In genomic region chr6:127301199-127301700, GRCh38 we compare ENCODE assay signal across 22 cellular contexts. TPM values are rescaled to one million over a fixed set of nuclear protein-coding genes. Genes with fewer than 3 reads are reported as not detected.
DNase-seq lines count a peak whose midpoint lies in the region; ATAC-seq and TF ChIP-seq lines count a peak whose summit lies in the region.
"Had no signal": no experiment of that assay in that cellular context is flagged by ENCODE, and none has a peak within 500 bp of the region (broad histone marks: within the 10 kb centered on the region; RNA-seq: fewer than 3 reads in every experiment).

No MANE protein-coding gene starts in this region.

- peaks cover 29% of the 10 kb centered on the region for H3K4me1 Mint-ChIP-seq in activated CD4-positive, alpha-beta memory T cell treated with anti-CD3 and anti-CD28 coated beads for 36 hours (ENCODE audit: low read depth)
- peaks cover 7% of the 10 kb centered on the region for H3K4me1 Mint-ChIP-seq in activated CD4-positive, alpha-beta memory T cell treated with anti-CD3 and anti-CD28 coated beads, Interleukin-2, amount 10 ng/mL, durations not matched to agents 7 days and 5 days
- peaks cover 11 to 36% of the 10 kb centered on the region in 2 donors for H3K4me1 Mint-ChIP-seq in stimulated activated naive B cell treated with anti-CD40 and anti-IgM and Interleukin-4, amounts not matched to agents 10 μg/mL and 1 μg/mL and 100 μg/mL, for 72 hours

- H2AFZ ChIP-seq in SK-N-SH (ENCODE audit: low read depth): no peak overlapping the region

- TF ChIP-seq RAD21 in SK-N-SH (IDR thresholded peaks at IDR 0.05; ENCODE audit: low read length): no peak

- DNase-seq in activated CD4-positive, alpha-beta memory T cell treated with anti-CD3 and anti-CD28 coated beads for 36 hours: no peak
- no peak for DNase-seq in activated CD4-positive, alpha-beta memory T cell treated with anti-CD3 and anti-CD28 coated beads, Interleukin-2, amount 10 ng/mL, durations not matched to agents 7 days and 5 days
- no peak for DNase-seq in SK-N-SH
- peak; percentile 23 for DNase-seq in fibroblast of peridontal ligament (ENCODE audit: extremely low read depth)
- no peak for DNase-seq in stimulated activated naive B cell treated with anti-CD40 and anti-IgM and Interleukin-4, amounts not matched to agents 10 μg/mL and 1 μg/mL and 100 μg/mL, for 72 hours
- DNase-seq in anterior cingulate cortex (lab: John Stamatoyannopoulos, UW): no peak
- no peak for DNase-seq in NCI-H2196 (lab: John Stamatoyannopoulos, UW; ENCODE audit: unreplicated experiment)
- DNase-seq: ACHN; activated CD4-positive, CD25-positive, alpha-beta regulatory T cell treated with anti-CD3 and anti-CD28 coated beads, Interleukin-2, amount 50 U/mL, for 72 hours; activated CD8-positive, alpha-beta memory T cell treated with anti-CD3 and anti-CD28 coated beads, Interleukin-2, amount 50 U/mL, for 48 hours; Caco-2; gastrocnemius medialis; naive thymus-derived CD4-positive, alpha-beta T cell; NCI-H1694 treated with DMSO at 0.1 percent for 48 hours; NCI-H510A; psoas muscle; SHP77; stimulated activated naive CD8-positive, alpha-beta T cell treated with anti-CD3 and anti-CD28 coated beads, Interleukin-15, Interleukin-2, amounts not matched to agents 100 U/mL and 50 U/mL, for 24 hours; T-helper 17 cell had no signal

- WGBS in SK-N-SH (ENCODE audit: low lambda C conversion rate): 70% methylated on average over 6 of the region's 6 CpGs

- H3K4me1 ChIP-seq in SK-N-SH (ENCODE audit: control insufficient read depth in 1 of 2, insufficient read depth in 2 of 2, low read depth in 1 of 2, low read length in 1 of 2): peaks cover 6 to 15% of the 10 kb centered on the region in 2 experiments; a peak in 3 of 4 replicates

- H3K9ac ChIP-seq in SK-N-SH: no peak overlapping the region

- TF ChIP-seq EP300 in SK-N-SH (IDR thresholded peaks at IDR 0.05; ENCODE audit: borderline replicate concordance in 1 of 2, low read depth in 1 of 2, low read length in 1 of 2): 0 out of 4 replicates have a peak, but pooled peaks of 1 of the 2 experiments have one; percentile 23

- ATAC-seq in stimulated activated naive B cell treated with anti-CD40 and anti-IgM and Interleukin-4, amounts not matched to agents 10 μg/mL and 1 μg/mL and 100 μg/mL, for 72 hours (replicated peaks): peak; percentile 72 to 82
- no peak for ATAC-seq in HG03457 (IDR thresholded peaks at IDR 0.05; ENCODE audit: unreplicated experiment)
- ATAC-seq: gastrocnemius medialis; naive thymus-derived CD4-positive, alpha-beta T cell; stimulated activated naive CD8-positive, alpha-beta T cell treated with anti-CD3 and anti-CD28 coated beads, Interleukin-15, Interleukin-2, amounts not matched to agents 100 U/mL and 50 U/mL, for 24 hours; T-helper 17 cell had no signal

- H4K20me1 ChIP-seq in SK-N-SH (ENCODE audit: insufficient read depth): peaks cover 9% of the 10 kb centered on the region; the same call in 1 of the 2 replicates

- peaks cover 6% of the 10 kb centered on the region for H3K36me3 Mint-ChIP-seq in activated CD4-positive, alpha-beta memory T cell treated with anti-CD3 and anti-CD28 coated beads for 36 hours
- peaks cover 9% of the 10 kb centered on the region for H3K36me3 Mint-ChIP-seq in activated CD4-positive, alpha-beta memory T cell treated with anti-CD3 and anti-CD28 coated beads, Interleukin-2, amount 10 ng/mL, durations not matched to agents 7 days and 5 days (ENCODE audit: low read depth)
- peaks cover 12 to 25% of the 10 kb centered on the region in 2 donors for H3K36me3 Mint-ChIP-seq in stimulated activated naive B cell treated with anti-CD40 and anti-IgM and Interleukin-4, amounts not matched to agents 10 μg/mL and 1 μg/mL and 100 μg/mL, for 72 hours

- no peak overlapping the region for H3K4me3 Mint-ChIP-seq in activated CD4-positive, alpha-beta memory T cell treated with anti-CD3 and anti-CD28 coated beads for 36 hours
- H3K4me3 Mint-ChIP-seq in activated CD4-positive, alpha-beta memory T cell treated with anti-CD3 and anti-CD28 coated beads, Interleukin-2, amount 10 ng/mL, durations not matched to agents 7 days and 5 days: no peak overlapping the region
- peak overlapping the region in 1 of 2 donors; percentile 50 for H3K4me3 Mint-ChIP-seq in stimulated activated naive B cell treated with anti-CD40 and anti-IgM and Interleukin-4, amounts not matched to agents 10 μg/mL and 1 μg/mL and 100 μg/mL, for 72 hours
- H3K4me3 Mint-ChIP-seq: activated naive CD4-positive, alpha-beta T cell treated with anti-CD3 and anti-CD28 coated beads, Interleukin-2, amount 50 U/mL, for 24 hours; H9; naive thymus-derived CD4-positive, alpha-beta T cell; T-helper 17 cell had no signal

- POLR2A ChIA-PET in activated CD4-positive, alpha-beta memory T cell treated with anti-CD3 and anti-CD28 coated beads for 36 hours (lab: Charles Lee): interaction anchor here (1.0 kb wide), 1 partner anchor 29 kb away, joined by 3 read pairs; no protein-coding TSS in a partner anchor
- POLR2A ChIA-PET in activated CD4-positive, alpha-beta memory T cell treated with anti-CD3 and anti-CD28 coated beads, Interleukin-2, amount 10 ng/mL, durations not matched to agents 7 days and 5 days (lab: Charles Lee): interaction anchor here (1.0 to 1.3 kb wide), 2 partner anchors 10 to 42 kb away, joined by 3 to 5 read pairs; partner anchors contain the start of gene ECHDC1
- POLR2A ChIA-PET in SK-N-SH (lab: Yijun Ruan, JAX): no interaction called here

- TF ChIP-seq CTCF in SK-N-SH (IDR thresholded peaks at IDR 0.05): no peak

- peak overlapping the region; percentile 2; the same call in 1 of the 2 replicates for H3K4me2 ChIP-seq in SK-N-SH

- H3K9me3 Mint-ChIP-seq in activated CD4-positive, alpha-beta memory T cell treated with anti-CD3 and anti-CD28 coated beads for 36 hours: no peaks in the 10 kb centered on the region
- no peaks in the 10 kb centered on the region for H3K9me3 Mint-ChIP-seq in activated CD4-positive, alpha-beta memory T cell treated with anti-CD3 and anti-CD28 coated beads, Interleukin-2, amount 10 ng/mL, durations not matched to agents 7 days and 5 days
- peaks cover 0 to 4% of the 10 kb centered on the region in 2 donors for H3K9me3 Mint-ChIP-seq in stimulated activated naive B cell treated with anti-CD40 and anti-IgM and Interleukin-4, amounts not matched to agents 10 μg/mL and 1 μg/mL and 100 μg/mL, for 72 hours
- H3K9me3 Mint-ChIP-seq: activated naive CD4-positive, alpha-beta T cell treated with anti-CD3 and anti-CD28 coated beads, Interleukin-2, amount 50 U/mL, for 24 hours; naive thymus-derived CD4-positive, alpha-beta T cell had no signal

- peaks cover 10 to 28% of the 10 kb centered on the region in 2 experiments for H3K36me3 ChIP-seq in SK-N-SH (replicated peaks in 1 of 2; ENCODE audit: control insufficient read depth in 1 of 2, insufficient read depth in 2 of 2, low read length in 1 of 2)
- H3K36me3 ChIP-seq: gastrocnemius medialis had no signal

- peaks cover 45% of the 10 kb centered on the region for H3K79me2 ChIP-seq in SK-N-SH (ENCODE audit: insufficient read depth)

- no peaks in the 10 kb centered on the region for H3K9me3 ChIP-seq in SK-N-SH
- H3K9me3 ChIP-seq: gastrocnemius medialis, psoas muscle had no signal

- intact Hi-C loops in activated CD4-positive, alpha-beta memory T cell treated with anti-CD3 and anti-CD28 coated beads for 36 hours (cut with micrococcal nuclease): loop anchor here (2.0 kb wide), 1 partner anchor 120 kb away; no protein-coding TSS in a partner anchor

- H3K27me3 Mint-ChIP-seq in activated CD4-positive, alpha-beta memory T cell treated with anti-CD3 and anti-CD28 coated beads for 36 hours: no peaks in the 10 kb centered on the region
- H3K27me3 Mint-ChIP-seq in activated CD4-positive, alpha-beta memory T cell treated with anti-CD3 and anti-CD28 coated beads, Interleukin-2, amount 10 ng/mL, durations not matched to agents 7 days and 5 days: no peaks in the 10 kb centered on the region
- H3K27me3 Mint-ChIP-seq in stimulated activated naive B cell treated with anti-CD40 and anti-IgM and Interleukin-4, amounts not matched to agents 10 μg/mL and 1 μg/mL and 100 μg/mL, for 72 hours: no peaks in the 10 kb centered on the region
- H3K27me3 Mint-ChIP-seq: activated naive CD4-positive, alpha-beta T cell treated with anti-CD3 and anti-CD28 coated beads, Interleukin-2, amount 50 U/mL, for 24 hours; naive thymus-derived CD4-positive, alpha-beta T cell; T-helper 17 cell had no signal

- H3K27ac ChIP-seq in SK-N-SH (ENCODE audit: low read depth in 2 of 2, low read length in 1 of 2): peak overlapping the region; percentile 22 to 73; a peak in 3 of 4 replicates
- H3K27ac ChIP-seq: gastrocnemius medialis, psoas muscle had no signal

- no peaks in the 10 kb centered on the region for H3K9me2 ChIP-seq in SK-N-SH

- H3K27ac Mint-ChIP-seq in activated CD4-positive, alpha-beta memory T cell treated with anti-CD3 and anti-CD28 coated beads for 36 hours: peak overlapping the region; percentile 21
- no peak overlapping the region for H3K27ac Mint-ChIP-seq in activated CD4-positive, alpha-beta memory T cell treated with anti-CD3 and anti-CD28 coated beads, Interleukin-2, amount 10 ng/mL, durations not matched to agents 7 days and 5 days
- H3K27ac Mint-ChIP-seq in stimulated activated naive B cell treated with anti-CD40 and anti-IgM and Interleukin-4, amounts not matched to agents 10 μg/mL and 1 μg/mL and 100 μg/mL, for 72 hours: peak overlapping the region; percentile 71
- H3K27ac Mint-ChIP-seq: activated naive CD4-positive, alpha-beta T cell treated with anti-CD3 and anti-CD28 coated beads, Interleukin-2, amount 50 U/mL, for 24 hours; H9; T-helper 17 cell had no signal

- CTCF ChIA-PET in activated CD4-positive, alpha-beta memory T cell treated with anti-CD3 and anti-CD28 coated beads for 36 hours (lab: Charles Lee): interaction anchor here (0.7 to 3.3 kb wide), 11 partner anchors 10 to 240 kb away, joined by 3 to 18 read pairs (median 4); partner anchors contain the start of gene RNF146
- CTCF ChIA-PET in activated CD4-positive, alpha-beta memory T cell treated with anti-CD3 and anti-CD28 coated beads, Interleukin-2, amount 10 ng/mL, durations not matched to agents 7 days and 5 days (lab: Charles Lee): interaction anchor here (0.7 to 5.8 kb wide), 10 partner anchors 8 to 238 kb away, joined by 3 to 42 read pairs (median 7); partner anchors contain the start of genes MTCL3 and RNF146
- CTCF ChIA-PET in SK-N-SH (lab: Yijun Ruan, JAX): interaction anchor here (0.7 to 4.3 kb wide), 17 partner anchors 10 to 238 kb away, joined by 3 to 23 read pairs (median 4); partner anchors contain the start of genes KIAA0408 and RNF146

- no peak overlapping the region for H3K4me3 ChIP-seq in SK-N-SH (ENCODE audit: low read depth in 2 of 2, low read length in 1 of 2)
- H3K4me3 ChIP-seq: gastrocnemius medialis, psoas muscle had no signal

- H3F3A ChIP-seq in SK-N-SH (replicated peaks; ENCODE audit: insufficient read depth): peaks cover 26% of the 10 kb centered on the region

- H3K27me3 ChIP-seq in SK-N-SH (ENCODE audit: insufficient read depth): no peaks in the 10 kb centered on the region
- H3K27me3 ChIP-seq: gastrocnemius medialis had no signal

RNA-seq across cellular contexts. Expression of gene RNF146, which starts 34.6 kb away (rescaled TPM):
- 10 to 100 TPM; 15.4 to 20.3 TPM for total RNA-seq in activated CD4-positive, alpha-beta memory T cell treated with anti-CD3 and anti-CD28 coated beads for 36 hours
- 10 to 100 TPM; 27.9 to 30.5 TPM for total RNA-seq in activated CD4-positive, alpha-beta memory T cell treated with anti-CD3 and anti-CD28 coated beads, Interleukin-2, amount 10 ng/mL, durations not matched to agents 7 days and 5 days
- 29.2 and 44.3 TPM in 2 replicates for polyA plus RNA-seq in SK-N-SH (2012; rRNA removed)
- 28.9 and 31.9 TPM in 2 replicates for polyA plus RNA-seq in SK-N-SH (2012; cell fraction: cytosol; rRNA removed)
- polyA plus RNA-seq in SK-N-SH (2012; cell fraction: nucleus; rRNA removed): 59.3 and 107 TPM in 2 replicates

RNA-seq across cellular contexts. Expression of gene ECHDC1, which starts 42.2 kb away (rescaled TPM):
- total RNA-seq in activated CD4-positive, alpha-beta memory T cell treated with anti-CD3 and anti-CD28 coated beads for 36 hours: 10 to 100 TPM; 42.9 to 43.7 TPM
- total RNA-seq in activated CD4-positive, alpha-beta memory T cell treated with anti-CD3 and anti-CD28 coated beads, Interleukin-2, amount 10 ng/mL, durations not matched to agents 7 days and 5 days: 10 to 100 TPM; 35.1 to 35.5 TPM
- polyA plus RNA-seq in SK-N-SH (2012; rRNA removed): 23.3 and 36.1 TPM in 2 replicates
- polyA plus RNA-seq in SK-N-SH (2012; cell fraction: cytosol; rRNA removed): 48.9 and 55.9 TPM in 2 replicates
- 6.4 and 18.1 TPM in 2 replicates for polyA plus RNA-seq in SK-N-SH (2012; cell fraction: nucleus; rRNA removed)
